ENCODE assay signal across 19 cellular contexts in the genomic region with DNA sequence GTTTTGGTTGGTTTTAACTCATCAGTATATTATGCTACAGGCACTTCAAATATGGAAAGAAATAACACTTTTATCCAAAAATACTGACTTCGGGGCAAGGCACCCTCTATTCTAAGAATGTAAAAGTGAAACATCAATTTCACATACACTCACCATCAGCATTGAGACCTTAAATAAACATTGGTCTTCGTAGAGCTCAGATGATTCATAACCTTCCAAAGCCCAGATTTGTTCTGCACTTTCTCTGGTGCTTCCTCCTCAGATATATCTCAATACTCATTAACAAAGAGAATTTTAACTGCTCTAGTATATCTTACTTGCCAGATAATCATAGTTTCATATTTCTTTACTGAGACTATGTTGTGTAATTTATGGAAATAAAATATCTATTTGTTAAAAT.
DNase-seq lines count a peak whose midpoint lies in the region; TF ChIP-seq lines count a peak whose summit lies in the region.
"Had no signal": no experiment of that assay in that cellular context is flagged by ENCODE, and none has a peak within 500 bp of the region (broad histone marks: within the 10 kb centered on the region; RNA-seq: fewer than 3 reads in every experiment).

No MANE protein-coding gene starts in this region.

- no peak overlapping the region for H3K27ac Mint-ChIP-seq in MCF 10A (ENCODE audit: low read depth, unreplicated experiment)
- H3K27ac Mint-ChIP-seq: activated CD4-positive, alpha-beta memory T cell treated with anti-CD3 and anti-CD28 coated beads, Interleukin-2, amount 10 ng/mL, durations not matched to agents 7 days and 5 days; activated naive CD4-positive, alpha-beta T cell treated with anti-CD3 and anti-CD28 coated beads for 36 hours; activated T-cell treated with anti-CD3 and anti-CD28 coated beads, Interleukin-2, amount 50 U/mL, for 24 hours had no signal

- BruUV-seq in MCF 10A (replicated peaks; lab: Mats Ljungman, UMichigan) = no TSS peak
- no TSS peak for BruUV-seq in mammary epithelial cell (replicated peaks; lab: Mats Ljungman, UMichigan)

- H3K27me3 ChIP-seq in mammary epithelial cell (ENCODE audit: insufficient read depth, low read length) = no peaks in the 10 kb centered on the region
- H3K27me3 ChIP-seq: ascending aorta had no signal

- TF ChIP-seq CTCF in MCF 10A (IDR thresholded peaks at IDR 0.05; ENCODE audit: unreplicated experiment) (no peak), mammary epithelial cell (conservative IDR thresholded peaks at IDR 0.05 in 1 of 2, IDR thresholded peaks at IDR 0.05 in 1 of 2; ENCODE audit: extremely low read depth in 1 of 2, insufficient read depth in 1 of 2, low read depth in 1 of 2, low read length in 2 of 2) (no peak), fibroblast of villous mesenchyme (IDR thresholded peaks at IDR 0.05; ENCODE audit: insufficient read depth, low read depth, low read length) (no peak), GM20000 (IDR thresholded peaks at IDR 0.05; ENCODE audit: extremely low read depth, missing control alignments) (no peak)

- intact Hi-C loops in MCF 10A (cut with micrococcal nuclease) (no loop called here), mammary epithelial cell (cut with micrococcal nuclease) (no loop called here)

- dilution Hi-C loops in mammary epithelial cell (cut with HindIII; ENCODE audit: low sequenced_read_pairs) = no loop called here

- peaks cover 5% of the 10 kb centered on the region for H3K4me1 Mint-ChIP-seq in MCF 10A (ENCODE audit: insufficient read depth, unreplicated experiment)
- H3K4me1 Mint-ChIP-seq: activated CD4-positive, alpha-beta memory T cell treated with anti-CD3 and anti-CD28 coated beads, Interleukin-2, amount 10 ng/mL, durations not matched to agents 7 days and 5 days had no signal

- H3K27me3 Mint-ChIP-seq in MCF 10A (ENCODE audit: insufficient read depth, unreplicated experiment) = no peaks in the 10 kb centered on the region
- H3K27me3 Mint-ChIP-seq: activated CD4-positive, alpha-beta memory T cell treated with anti-CD3 and anti-CD28 coated beads, Interleukin-2, amount 10 ng/mL, durations not matched to agents 7 days and 5 days; activated T-cell treated with anti-CD3 and anti-CD28 coated beads, Interleukin-2, amount 50 U/mL, for 24 hours had no signal

- H3K4me3 Mint-ChIP-seq in MCF 10A (ENCODE audit: unreplicated experiment) = no peak overlapping the region
- H3K4me3 Mint-ChIP-seq: activated CD4-positive, alpha-beta memory T cell treated with anti-CD3 and anti-CD28 coated beads, Interleukin-2, amount 10 ng/mL, durations not matched to agents 7 days and 5 days; activated naive CD4-positive, alpha-beta T cell treated with anti-CD3 and anti-CD28 coated beads for 36 hours; activated T-cell treated with anti-CD3 and anti-CD28 coated beads, Interleukin-2, amount 50 U/mL, for 24 hours had no signal

- no peaks in the 10 kb centered on the region for H3K36me3 ChIP-seq in mammary epithelial cell (ENCODE audit: insufficient read depth, low read length)
- H3K36me3 ChIP-seq: ascending aorta had no signal

- no peak overlapping the region for H3K4me2 ChIP-seq in mammary epithelial cell (ENCODE audit: insufficient read depth, low read depth, low read length)

- H3K79me2 ChIP-seq in mammary epithelial cell (ENCODE audit: insufficient read depth, low read length) = no peaks in the 10 kb centered on the region

- DNase-seq in MCF 10A (ENCODE audit: unreplicated experiment) (peak; percentile 32), mammary epithelial cell (no peak), amniotic stem cell (lab: John Stamatoyannopoulos, UW) (peak; percentile 43), fibroblast of villous mesenchyme (ENCODE audit: low read depth) (peak; percentile 71), CD1c-positive myeloid dendritic cell (ENCODE audit: extremely low spot score) (no peak), iPS-NIHi7 (ENCODE audit: extremely low spot score) (no peak), DMS79 (lab: John Stamatoyannopoulos, UW) (no peak), GM20000 (ENCODE audit: low spot score) (no peak)
- DNase-seq: activated CD4-positive, alpha-beta memory T cell treated with anti-CD3 and anti-CD28 coated beads, Interleukin-2, amount 10 ng/mL, durations not matched to agents 7 days and 5 days; activated CD4-positive, CD25-positive, alpha-beta regulatory T cell; activated naive CD4-positive, alpha-beta T cell treated with anti-CD3 and anti-CD28 coated beads for 36 hours; activated T-cell treated with anti-CD3 and anti-CD28 coated beads, Interleukin-2, amount 50 U/mL, for 24 hours; C1 segment of cervical spinal cord; KG1; NCI-H1092 treated with DMSO at 0.1 percent for 48 hours; NCI-H2107; NCI-H526 had no signal

- no peaks in the 10 kb centered on the region for H4K20me1 ChIP-seq in mammary epithelial cell (ENCODE audit: insufficient read depth, low read length)

- WGBS in mammary epithelial cell (ENCODE audit: low coverage, missing lambda C conversion rate) = 30% methylated on average over 2 of the region's 2 CpGs

- H3K9ac ChIP-seq in mammary epithelial cell (ENCODE audit: insufficient read depth, low read length) = no peak overlapping the region

- no peaks in the 10 kb centered on the region for H3K4me1 ChIP-seq in mammary epithelial cell (ENCODE audit: insufficient read depth, low read length)
- H3K4me1 ChIP-seq: ascending aorta had no signal

- no peaks in the 10 kb centered on the region for H3K9me3 ChIP-seq in mammary epithelial cell (replicated peaks; ENCODE audit: insufficient read depth, low read length)
- H3K9me3 ChIP-seq: ascending aorta had no signal

- H3K4me3 ChIP-seq in mammary epithelial cell (replicated peaks in 1 of 3; ENCODE audit: insufficient read depth in 1 of 3, low read depth in 2 of 3, low read length in 3 of 3) (no peak overlapping the region), fibroblast of villous mesenchyme (ENCODE audit: low read depth, low read length) (no peak overlapping the region)
- H3K4me3 ChIP-seq: ascending aorta, GM12878 had no signal

- no peak overlapping the region for H3K27ac ChIP-seq in mammary epithelial cell (ENCODE audit: insufficient read depth, low read depth, low read length)
- H3K27ac ChIP-seq: ascending aorta had no signal

- H2AFZ ChIP-seq in mammary epithelial cell (ENCODE audit: low read depth, low read length) = no peak overlapping the region

- no peaks in the 10 kb centered on the region for H3K9me3 Mint-ChIP-seq in MCF 10A (ENCODE audit: unreplicated experiment)
- H3K9me3 Mint-ChIP-seq: activated naive CD4-positive, alpha-beta T cell treated with anti-CD3 and anti-CD28 coated beads for 36 hours; activated T-cell treated with anti-CD3 and anti-CD28 coated beads, Interleukin-2, amount 50 U/mL, for 24 hours had no signal

- no peaks in the 10 kb centered on the region for H3K36me3 Mint-ChIP-seq in MCF 10A (ENCODE audit: insufficient read depth, unreplicated experiment)

- in situ Hi-C loops in mammary epithelial cell (cut with MboI; ENCODE audit: low sequenced_read_pairs in 2 of 2) = no loop called here

- CTCF ChIA-PET in MCF 10A (lab: Yijun Ruan, JAX) = interaction anchor here (0.8 to 1.3 kb wide), 2 partner anchors 14 to 62 kb away, joined by 3 to 4 read pairs; no protein-coding TSS in a partner anchor
- CTCF ChIA-PET in mammary epithelial cell (lab: Charles Lee; ENCODE audit: low non-redundant PET) = no interaction called here

- POLR2A ChIA-PET in MCF 10A (lab: Yijun Ruan, JAX) = no interaction called here

Comparison
In these comparisons a context has a peak if more than half of its experiments do, and no peak if none do; other contexts are left out.
1. DNase-seq: peak in MCF 10A (single experiment), amniotic stem cell (single experiment) and fibroblast of villous mesenchyme (single experiment); none in mammary epithelial cell (single experiment), CD1c-positive myeloid dendritic cell (single experiment), iPS-NIHi7 (single experiment), DMS79 (single experiment) and GM20000 (single experiment).